ENCODE assay signal across 16 cellular contexts in genomic region chr18:12552884-12553242, GRCh38.
"Had no signal": no experiment of that assay in that cellular context is flagged by ENCODE, and none has a peak within 500 bp of the region (broad histone marks: within the 10 kb centered on the region; RNA-seq: fewer than 3 reads in every experiment).

No MANE protein-coding gene starts in this region.

- H3K27ac ChIP-seq: coronary artery, right atrium auricular region, tibial nerve had no signal

- H3K9me3 ChIP-seq: right atrium auricular region had no signal

- DNase-seq: activated naive CD4-positive, alpha-beta T cell treated with Interleukin-2 at 50 U/mL for 16 hours; activated T-cell treated with anti-CD3 and anti-CD28 coated beads for 4 hours; effector CD4-positive, alpha-beta T cell; foreskin melanocyte; heart right ventricle; left ventricle myocardium inferior; posterior cingulate gyrus; small intestine; stimulated activated CD4-positive, alpha-beta T cell treated with anti-CD3 and anti-CD28 coated beads, Interleukin-4, amount 100 ng/mL, for 24 hours; stimulated activated naive CD4-positive, alpha-beta T cell treated with Interleukin-2 at 50 U/mL for 16 hours; SW 1271 had no signal

- H3K27me3 ChIP-seq: heart right ventricle, right atrium auricular region, tibial nerve had no signal

- H3K4me1 Mint-ChIP-seq: nephron had no signal

- H3K4me3 ChIP-seq: coronary artery, heart right ventricle, right atrium auricular region, tibial nerve had no signal

- H3K4me3 Mint-ChIP-seq: nephron; T-helper 2 cell treated with Interferon-gamma antibody and Interleukin-4, amounts not matched to agents 5 μg/mL and 100 μg/mL, for 36 hours had no signal

- H3K36me3 ChIP-seq: right atrium auricular region had no signal

- H3K27ac Mint-ChIP-seq: nephron; T-helper 2 cell treated with Interferon-gamma antibody and Interleukin-4, amounts not matched to agents 5 μg/mL and 100 μg/mL, for 36 hours had no signal
